Comparison of ENCODE assay signal across 1 cellular context in the genomic region with DNA sequence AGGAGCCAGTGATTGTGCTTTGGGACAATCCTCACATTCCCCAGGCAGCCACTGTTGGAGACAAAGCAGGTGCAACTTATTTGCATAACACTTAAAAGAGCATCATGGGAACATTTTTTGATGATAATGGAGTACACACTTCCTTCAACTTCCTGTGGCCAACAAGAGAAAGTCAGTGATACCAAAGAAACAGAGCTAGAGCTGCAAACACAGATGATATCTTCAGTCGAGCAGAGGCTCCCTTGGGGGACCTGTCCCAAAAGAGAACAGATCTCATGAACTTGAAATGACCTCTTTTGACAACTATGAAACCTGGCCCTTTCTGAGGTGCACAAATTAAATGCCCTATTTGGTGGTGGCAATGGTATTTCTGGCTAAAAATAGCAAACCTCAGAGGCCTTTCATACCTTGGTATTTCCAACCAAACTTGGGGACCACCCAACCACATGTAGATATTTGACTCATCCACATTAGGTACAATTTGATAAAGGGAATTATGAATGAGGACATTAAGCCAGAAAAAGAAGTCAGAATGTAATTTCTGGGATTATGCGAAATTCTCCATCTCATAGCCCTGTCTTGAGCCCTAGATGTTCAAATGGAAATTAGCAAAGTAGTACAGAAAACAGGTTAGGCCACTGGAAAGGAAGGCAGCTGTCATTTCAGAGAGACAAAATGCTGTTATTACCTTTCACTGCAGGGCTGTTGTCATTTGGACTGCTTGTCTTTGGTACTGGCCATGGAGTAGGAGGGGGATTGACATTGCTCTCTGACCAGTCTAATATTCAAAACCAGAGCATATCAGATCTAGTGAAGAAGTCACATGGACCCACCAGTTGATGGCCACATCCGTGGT.
TF ChIP-seq lines count a peak whose summit lies in the region.

No MANE protein-coding gene starts in this region.

TF ChIP-seq in GM12878, 131 proteins besides CTCF, POLR2A, EP300 and RAD21 (continued from another document and continues in another):
- TF ChIP-seq, protein P1, sequence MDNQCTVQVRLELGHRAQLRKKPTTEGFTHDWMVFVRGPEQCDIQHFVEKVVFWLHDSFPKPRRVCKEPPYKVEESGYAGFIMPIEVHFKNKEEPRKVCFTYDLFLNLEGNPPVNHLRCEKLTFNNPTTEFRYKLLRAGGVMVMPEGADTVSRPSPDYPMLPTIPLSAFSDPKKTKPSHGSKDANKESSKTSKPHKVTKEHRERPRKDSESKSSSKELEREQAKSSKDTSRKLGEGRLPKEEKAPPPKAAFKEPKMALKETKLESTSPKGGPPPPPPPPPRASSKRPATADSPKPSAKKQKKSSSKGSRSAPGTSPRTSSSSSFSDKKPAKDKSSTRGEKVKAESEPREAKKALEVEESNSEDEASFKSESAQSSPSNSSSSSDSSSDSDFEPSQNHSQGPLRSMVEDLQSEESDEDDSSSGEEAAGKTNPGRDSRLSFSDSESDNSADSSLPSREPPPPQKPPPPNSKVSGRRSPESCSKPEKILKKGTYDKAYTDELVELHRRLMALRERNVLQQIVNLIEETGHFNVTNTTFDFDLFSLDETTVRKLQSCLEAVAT (IDR thresholded peaks at IDR 0.05) = peak; percentile 85; the same call in 1 of the 2 replicates
- peak; percentile 90 for TF ChIP-seq MTA2 (IDR thresholded peaks at IDR 0.05; ENCODE audit: low read depth)
- no peak for TF ChIP-seq CHD2 (IDR thresholded peaks at IDR 0.05; ENCODE audit: borderline replicate concordance, low read depth, low read length)
- no peak for TF ChIP-seq FOXK2 (IDR thresholded peaks at IDR 0.05)
- 0 out of 2 replicates have a peak, but pooled peaks have one; percentile 33 for TF ChIP-seq YY1 (IDR thresholded peaks at IDR 0.05; ENCODE audit: low read depth, low read length)
- no peak for TF ChIP-seq PBX3 (IDR thresholded peaks at IDR 0.05; ENCODE audit: insufficient replicate concordance, low read depth, low read length)
- TF ChIP-seq IKZF1 (conservative IDR thresholded peaks at IDR 0.05) = peak; percentile 90
- TF ChIP-seq ZNF274 (IDR thresholded peaks at IDR 0.05; ENCODE audit: insufficient read depth, insufficient read length) = no peak
- TF ChIP-seq CBFB (IDR thresholded peaks at IDR 0.05; ENCODE audit: low read depth) = peak; percentile 76; the same call in 1 of the 2 replicates
- no peak for TF ChIP-seq ZSCAN29 (IDR thresholded peaks at IDR 0.05)
- TF ChIP-seq CUX1 (IDR thresholded peaks at IDR 0.05; ENCODE audit: insufficient replicate concordance, low read depth, low read length) = no peak
- TF ChIP-seq KDM1A (IDR thresholded peaks at IDR 0.05; ENCODE audit: borderline replicate concordance) = no peak
- TF ChIP-seq PML (IDR thresholded peaks at IDR 0.05; ENCODE audit: low read length) = no peak; the same call in none of the 2 replicates
- TF ChIP-seq SKIL (IDR thresholded peaks at IDR 0.05; ENCODE audit: low read depth, poor library complexity, severe bottlenecking) = peak; percentile 91
- TF ChIP-seq IRF4 (IDR thresholded peaks at IDR 0.05; ENCODE audit: low read depth, low read length) = peak; percentile 82
- TF ChIP-seq E4F1 (IDR thresholded peaks at IDR 0.05; ENCODE audit: borderline replicate concordance, partially characterized antibody) = no peak
- no peak for TF ChIP-seq RFX5 (IDR thresholded peaks at IDR 0.05; ENCODE audit: low read depth, low read length)
- no peak for TF ChIP-seq MYB (IDR thresholded peaks at IDR 0.05; ENCODE audit: borderline replicate concordance, low read depth, low read length)
- TF ChIP-seq BCL11A (IDR thresholded peaks at IDR 0.05; ENCODE audit: low read depth, low read length) = peak; percentile 88
- peak; percentile 82; the same call in 1 of the 2 replicates for TF ChIP-seq SMARCA5 (IDR thresholded peaks at IDR 0.05)
- no peak for TF ChIP-seq TCF3 (IDR thresholded peaks at IDR 0.05; ENCODE audit: borderline replicate concordance, insufficient read depth, low read depth, low read length)
- TF ChIP-seq SREBF2 (IDR thresholded peaks at IDR 0.05; ENCODE audit: low read length) = no peak
- TF ChIP-seq MXI1 (IDR thresholded peaks at IDR 0.05; ENCODE audit: low read depth, low read length) = no peak
- TF ChIP-seq TBL1XR1 (IDR thresholded peaks at IDR 0.05; ENCODE audit: low read depth, low read length) = peak; percentile 95; the same call in 1 of the 2 replicates
- TF ChIP-seq KLF5 (IDR thresholded peaks at IDR 0.05; ENCODE audit: partially characterized antibody) = no peak
- no peak for TF ChIP-seq RCOR1 (conservative IDR thresholded peaks at IDR 0.05; ENCODE audit: low read depth, low read length)
- TF ChIP-seq CBX5 (IDR thresholded peaks at IDR 0.05; ENCODE audit: low read depth) = peak; percentile 56; the same call in 1 of the 2 replicates
- no peak for TF ChIP-seq CHD1 (IDR thresholded peaks at IDR 0.05; ENCODE audit: low read depth, low read length)
- no peak for TF ChIP-seq WRNIP1 (IDR thresholded peaks at IDR 0.05; ENCODE audit: borderline replicate concordance, low read depth, low read length)
- no peak for TF ChIP-seq TARDBP (IDR thresholded peaks at IDR 0.05; ENCODE audit: borderline replicate concordance)
- TF ChIP-seq USF1 (IDR thresholded peaks at IDR 0.05; ENCODE audit: borderline replicate concordance, extremely low read length, insufficient read depth, low read depth, low read length) = no peak
- no peak for TF ChIP-seq HSF1 (IDR thresholded peaks at IDR 0.05; ENCODE audit: low read depth, low read length)
- TF ChIP-seq GATAD2B (conservative IDR thresholded peaks at IDR 0.05; ENCODE audit: low read depth) = no peak; the same call in none of the 2 replicates
- peak; percentile 99 for TF ChIP-seq NFIC (IDR thresholded peaks at IDR 0.05; ENCODE audit: low read depth, low read length)
- TF ChIP-seq, protein P2, sequence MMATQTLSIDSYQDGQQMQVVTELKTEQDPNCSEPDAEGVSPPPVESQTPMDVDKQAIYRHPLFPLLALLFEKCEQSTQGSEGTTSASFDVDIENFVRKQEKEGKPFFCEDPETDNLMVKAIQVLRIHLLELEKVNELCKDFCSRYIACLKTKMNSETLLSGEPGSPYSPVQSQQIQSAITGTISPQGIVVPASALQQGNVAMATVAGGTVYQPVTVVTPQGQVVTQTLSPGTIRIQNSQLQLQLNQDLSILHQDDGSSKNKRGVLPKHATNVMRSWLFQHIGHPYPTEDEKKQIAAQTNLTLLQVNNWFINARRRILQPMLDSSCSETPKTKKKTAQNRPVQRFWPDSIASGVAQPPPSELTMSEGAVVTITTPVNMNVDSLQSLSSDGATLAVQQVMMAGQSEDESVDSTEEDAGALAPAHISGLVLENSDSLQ (IDR thresholded peaks at IDR 0.05) = no peak
- TF ChIP-seq IRF3 (IDR thresholded peaks at IDR 0.05) = no peak
- TF ChIP-seq ETV6 (conservative IDR thresholded peaks at IDR 0.05 in 1 of 2, IDR thresholded peaks at IDR 0.05 in 1 of 2; ENCODE audit: borderline replicate concordance in 1 of 2, low read depth in 1 of 2) = 0 out of 4 replicates have a peak, but pooled peaks of 1 of the 2 experiments have one; percentile 72
- TF ChIP-seq FOXM1 (IDR thresholded peaks at IDR 0.05; ENCODE audit: low read depth, low read length) = peak; percentile 98
- TF ChIP-seq MTA3 (IDR thresholded peaks at IDR 0.05; ENCODE audit: borderline replicate concordance, low read length) = no peak; the same call in 1 of the 2 replicates
- 0 out of 2 replicates have a peak, but pooled peaks have one; percentile 21 for TF ChIP-seq SMAD5 (IDR thresholded peaks at IDR 0.05; ENCODE audit: low read depth)
- TF ChIP-seq RBBP5 (conservative IDR thresholded peaks at IDR 0.05) = no peak
- TF ChIP-seq PAX8 (IDR thresholded peaks at IDR 0.05) = no peak
